18 cellular contexts compared by ENCODE assay signal in the genomic region with DNA sequence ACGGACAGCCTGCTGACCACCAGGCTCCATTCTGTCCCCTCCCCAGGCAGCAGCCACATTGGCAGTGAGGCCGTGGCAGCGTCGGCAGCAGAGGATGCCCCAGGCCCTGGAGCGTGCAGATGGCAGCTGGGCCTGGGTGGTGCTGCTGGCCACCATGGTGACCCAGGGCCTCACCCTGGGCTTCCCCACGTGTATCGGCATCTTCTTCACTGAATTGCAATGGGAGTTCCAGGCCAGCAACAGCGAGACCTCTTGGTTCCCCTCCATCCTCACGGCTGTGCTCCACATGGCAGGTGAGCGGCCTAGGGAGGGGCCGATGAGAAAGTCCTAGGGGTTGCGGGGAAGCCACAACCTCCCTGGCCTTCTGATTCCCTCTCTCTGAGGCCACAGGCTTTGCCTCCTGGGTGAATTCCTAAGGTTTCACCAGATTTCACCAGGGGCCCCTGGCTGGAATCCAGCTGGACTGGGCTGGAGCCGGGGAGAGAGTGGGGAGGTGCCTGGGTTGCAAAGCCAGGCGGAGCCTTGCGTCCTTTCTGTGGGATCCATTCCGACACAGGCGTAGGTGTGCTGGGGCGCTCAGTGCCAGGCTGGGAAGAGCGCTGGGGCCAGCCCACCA. TPM values are rescaled to one million over a fixed set of nuclear protein-coding genes. Genes with fewer than 3 reads are reported as not detected.
DNase-seq lines count a peak whose midpoint lies in the region; TF ChIP-seq lines count a peak whose summit lies in the region.
"Had no signal": no experiment of that assay in that cellular context is flagged by ENCODE, and none has a peak within 500 bp of the region (broad histone marks: within the 10 kb centered on the region; RNA-seq: fewer than 3 reads in every experiment).

No MANE protein-coding gene starts in this region.

- no peak overlapping the region for H3K4me3 Mint-ChIP-seq in dendritic cell treated with granulocyte-macrophage colony-stimulating factor and Interleukin-4, amounts not matched to agents 40 ng/mL and 50 ng/mL, for 4 days
- no peak overlapping the region for H3K4me3 Mint-ChIP-seq in type B pancreatic cell
- no peak overlapping the region for H3K4me3 Mint-ChIP-seq in activated T-cell treated with anti-CD3 and anti-CD28 coated beads, Interleukin-2, amount 50 U/mL, for 24 hours
- H3K4me3 Mint-ChIP-seq: activated naive CD8-positive, alpha-beta T cell treated with anti-CD3 and anti-CD28 coated beads, Interleukin-2, amount 50 U/mL, for 24 hours had no signal

- no peak for TF ChIP-seq CTCF in type B pancreatic cell (conservative IDR thresholded peaks at IDR 0.05)

- H3K4me1 ChIP-seq in mucosa of stomach (ENCODE audit: control insufficient read depth, insufficient read depth, low read length), result peaks cover 82% of the 10 kb centered on the region

- DNase-seq in type B pancreatic cell (ENCODE audit: extremely low spot score, unreplicated experiment), result no peak
- DNase-seq in activated T-cell treated with anti-CD3 and anti-CD28 coated beads, Interleukin-2, amount 50 U/mL, for 1 hour, result no peak
- no peak for DNase-seq in hepatic stellate cell (ENCODE audit: low spot score)
- DNase-seq in activated T-cell treated with anti-CD3 and anti-CD28 coated beads, Interleukin-2, amount 50 U/mL, for 24 hours, result no peak
- DNase-seq: activated CD4-positive, CD25-positive, alpha-beta regulatory T cell; activated naive CD8-positive, alpha-beta T cell treated with anti-CD3 and anti-CD28 coated beads, Interleukin-2, amount 50 U/mL, for 24 hours; erythroblast; KBM-7; NCI-H2029 treated with DMSO at 0.1 percent for 48 hours; NCI-H524 treated with DMSO at 0.1 percent for 48 hours; stimulated activated CD4-positive, alpha-beta T cell treated with anti-CD3 and anti-CD28 coated beads, Interleukin-12 subunit alpha, Interleukin-12 subunit beta, amount 100 ng/mL, for 4 hours; T-helper 9 cell had no signal

- H3K36me3 ChIP-seq in mucosa of stomach (ENCODE audit: control insufficient read depth, insufficient read depth, low read length), result no peaks in the 10 kb centered on the region
- H3K36me3 ChIP-seq: SJSA1 had no signal

- peaks cover 40% of the 10 kb centered on the region for H3K36me3 Mint-ChIP-seq in dendritic cell treated with granulocyte-macrophage colony-stimulating factor and Interleukin-4, amounts not matched to agents 40 ng/mL and 50 ng/mL, for 4 days (ENCODE audit: low read depth)
- H3K36me3 Mint-ChIP-seq in type B pancreatic cell, result peaks cover 5% of the 10 kb centered on the region
- H3K36me3 Mint-ChIP-seq in activated T-cell treated with anti-CD3 and anti-CD28 coated beads, Interleukin-2, amount 50 U/mL, for 24 hours (ENCODE audit: low read depth), result no peaks in the 10 kb centered on the region

- H3K9ac ChIP-seq in mucosa of stomach (ENCODE audit: low read length), result peak overlapping the region; percentile 38

- peak overlapping the region; percentile 61 for H3K27ac Mint-ChIP-seq in dendritic cell treated with granulocyte-macrophage colony-stimulating factor and Interleukin-4, amounts not matched to agents 40 ng/mL and 50 ng/mL, for 4 days
- peak overlapping the region; percentile 87 for H3K27ac Mint-ChIP-seq in type B pancreatic cell
- H3K27ac Mint-ChIP-seq in activated T-cell treated with anti-CD3 and anti-CD28 coated beads, Interleukin-2, amount 50 U/mL, for 24 hours, result no peak overlapping the region
- H3K27ac Mint-ChIP-seq: activated naive CD8-positive, alpha-beta T cell treated with anti-CD3 and anti-CD28 coated beads, Interleukin-2, amount 50 U/mL, for 24 hours had no signal

- no peak overlapping the region for H3K4me3 ChIP-seq in mucosa of stomach (ENCODE audit: low read length)
- H3K4me3 ChIP-seq: SJSA1 had no signal

- H3K4me1 Mint-ChIP-seq in dendritic cell treated with granulocyte-macrophage colony-stimulating factor and Interleukin-4, amounts not matched to agents 40 ng/mL and 50 ng/mL, for 4 days (ENCODE audit: low read depth), result peaks cover 78% of the 10 kb centered on the region
- H3K4me1 Mint-ChIP-seq in type B pancreatic cell (ENCODE audit: unreplicated experiment), result peaks cover 33% of the 10 kb centered on the region
- peaks cover 30% of the 10 kb centered on the region for H3K4me1 Mint-ChIP-seq in activated T-cell treated with anti-CD3 and anti-CD28 coated beads, Interleukin-2, amount 50 U/mL, for 24 hours (ENCODE audit: low read depth)

- TF ChIP-seq EP300 in Ishikawa (IDR thresholded peaks at IDR 0.05; ENCODE audit: borderline replicate concordance), result no peak

- no peaks in the 10 kb centered on the region for H3K27me3 ChIP-seq in mucosa of stomach (ENCODE audit: control insufficient read depth, insufficient read depth, low read length)
- H3K27me3 ChIP-seq: SJSA1 had no signal

- TF ChIP-seq RAD21 in Ishikawa (IDR thresholded peaks at IDR 0.05; ENCODE audit: low read depth), result no peak

- no peaks in the 10 kb centered on the region for H3K9me3 ChIP-seq in mucosa of stomach (ENCODE audit: control insufficient read depth, low read length)
- H3K9me3 ChIP-seq: SJSA1 had no signal

- intact Hi-C loops in dendritic cell treated with granulocyte-macrophage colony-stimulating factor and Interleukin-4, amounts not matched to agents 40 ng/mL and 50 ng/mL, for 4 days (cut with micrococcal nuclease), result no loop called here

- no peaks in the 10 kb centered on the region for H3K9me3 Mint-ChIP-seq in dendritic cell treated with granulocyte-macrophage colony-stimulating factor and Interleukin-4, amounts not matched to agents 40 ng/mL and 50 ng/mL, for 4 days
- no peaks in the 10 kb centered on the region for H3K9me3 Mint-ChIP-seq in type B pancreatic cell
- H3K9me3 Mint-ChIP-seq in activated T-cell treated with anti-CD3 and anti-CD28 coated beads, Interleukin-2, amount 50 U/mL, for 24 hours, result no peaks in the 10 kb centered on the region
- H3K9me3 Mint-ChIP-seq: activated naive CD8-positive, alpha-beta T cell treated with anti-CD3 and anti-CD28 coated beads, Interleukin-2, amount 50 U/mL, for 24 hours; neural crest cell had no signal

- H3K27me3 Mint-ChIP-seq in dendritic cell treated with granulocyte-macrophage colony-stimulating factor and Interleukin-4, amounts not matched to agents 40 ng/mL and 50 ng/mL, for 4 days, result no peaks in the 10 kb centered on the region
- no peaks in the 10 kb centered on the region for H3K27me3 Mint-ChIP-seq in type B pancreatic cell
- H3K27me3 Mint-ChIP-seq in activated T-cell treated with anti-CD3 and anti-CD28 coated beads, Interleukin-2, amount 50 U/mL, for 24 hours, result no peaks in the 10 kb centered on the region
- H3K27me3 Mint-ChIP-seq: activated naive CD8-positive, alpha-beta T cell treated with anti-CD3 and anti-CD28 coated beads, Interleukin-2, amount 50 U/mL, for 24 hours had no signal

TF ChIP-seq in Ishikawa, 13 proteins besides CTCF, POLR2A, EP300 and RAD21 (continues in another document):
- TF ChIP-seq NFIC (IDR thresholded peaks at IDR 0.05) (peak; percentile 61; the same call in 1 of the 2 replicates), ZBTB7A (IDR thresholded peaks at IDR 0.05; ENCODE audit: low read depth) (no peak), TCF12 (IDR thresholded peaks at IDR 0.05; ENCODE audit: low read depth) (0 out of 2 replicates have a peak, but pooled peaks have one; percentile 10), TEAD4 (IDR thresholded peaks at IDR 0.05) (no peak), FOXM1 (IDR thresholded peaks at IDR 0.05; ENCODE audit: borderline replicate concordance, low read depth) (no peak), CREB1 (IDR thresholded peaks at IDR 0.05; ENCODE audit: low read depth) (no peak), EGR1 (IDR thresholded peaks at IDR 0.05) (no peak), YY1 (IDR thresholded peaks at IDR 0.05; ENCODE audit: low read depth) (no peak), TAF1 (IDR thresholded peaks at IDR 0.05; ENCODE audit: low read depth) (no peak), CEBPB (IDR thresholded peaks at IDR 0.05) (0 out of 2 replicates have a peak, but pooled peaks have one; percentile 12)
- TF ChIP-seq, protein P1, sequence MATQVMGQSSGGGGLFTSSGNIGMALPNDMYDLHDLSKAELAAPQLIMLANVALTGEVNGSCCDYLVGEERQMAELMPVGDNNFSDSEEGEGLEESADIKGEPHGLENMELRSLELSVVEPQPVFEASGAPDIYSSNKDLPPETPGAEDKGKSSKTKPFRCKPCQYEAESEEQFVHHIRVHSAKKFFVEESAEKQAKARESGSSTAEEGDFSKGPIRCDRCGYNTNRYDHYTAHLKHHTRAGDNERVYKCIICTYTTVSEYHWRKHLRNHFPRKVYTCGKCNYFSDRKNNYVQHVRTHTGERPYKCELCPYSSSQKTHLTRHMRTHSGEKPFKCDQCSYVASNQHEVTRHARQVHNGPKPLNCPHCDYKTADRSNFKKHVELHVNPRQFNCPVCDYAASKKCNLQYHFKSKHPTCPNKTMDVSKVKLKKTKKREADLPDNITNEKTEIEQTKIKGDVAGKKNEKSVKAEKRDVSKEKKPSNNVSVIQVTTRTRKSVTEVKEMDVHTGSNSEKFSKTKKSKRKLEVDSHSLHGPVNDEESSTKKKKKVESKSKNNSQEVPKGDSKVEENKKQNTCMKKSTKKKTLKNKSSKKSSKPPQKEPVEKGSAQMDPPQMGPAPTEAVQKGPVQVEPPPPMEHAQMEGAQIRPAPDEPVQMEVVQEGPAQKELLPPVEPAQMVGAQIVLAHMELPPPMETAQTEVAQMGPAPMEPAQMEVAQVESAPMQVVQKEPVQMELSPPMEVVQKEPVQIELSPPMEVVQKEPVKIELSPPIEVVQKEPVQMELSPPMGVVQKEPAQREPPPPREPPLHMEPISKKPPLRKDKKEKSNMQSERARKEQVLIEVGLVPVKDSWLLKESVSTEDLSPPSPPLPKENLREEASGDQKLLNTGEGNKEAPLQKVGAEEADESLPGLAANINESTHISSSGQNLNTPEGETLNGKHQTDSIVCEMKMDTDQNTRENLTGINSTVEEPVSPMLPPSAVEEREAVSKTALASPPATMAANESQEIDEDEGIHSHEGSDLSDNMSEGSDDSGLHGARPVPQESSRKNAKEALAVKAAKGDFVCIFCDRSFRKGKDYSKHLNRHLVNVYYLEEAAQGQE (IDR thresholded peaks at IDR 0.05; ENCODE audit: low read depth), result no peak
- TF ChIP-seq, protein P2, sequence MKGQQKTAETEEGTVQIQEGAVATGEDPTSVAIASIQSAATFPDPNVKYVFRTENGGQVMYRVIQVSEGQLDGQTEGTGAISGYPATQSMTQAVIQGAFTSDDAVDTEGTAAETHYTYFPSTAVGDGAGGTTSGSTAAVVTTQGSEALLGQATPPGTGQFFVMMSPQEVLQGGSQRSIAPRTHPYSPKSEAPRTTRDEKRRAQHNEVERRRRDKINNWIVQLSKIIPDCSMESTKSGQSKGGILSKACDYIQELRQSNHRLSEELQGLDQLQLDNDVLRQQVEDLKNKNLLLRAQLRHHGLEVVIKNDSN (IDR thresholded peaks at IDR 0.05), result no peak

RNA-seq across cellular contexts. Expression of a gene that starts 5.9 kb away (rescaled TPM):
- 16.4 and 42.0 TPM in 2 replicates for total RNA-seq in type B pancreatic cell (ENCODE audit: low replicate concordance)
- total RNA-seq: H4 had no signal

RNA-seq across cellular contexts. Expression of a gene that starts 16.1 kb away (rescaled TPM):
- 14.0 and 19.7 TPM in 2 replicates for total RNA-seq in type B pancreatic cell (ENCODE audit: low replicate concordance)

RNA-seq across cellular contexts. Expression of a gene that starts 37.9 kb away (rescaled TPM):
- total RNA-seq in type B pancreatic cell (ENCODE audit: low replicate concordance), result 33.6 and 40.7 TPM in 2 replicates

RNA-seq across cellular contexts. Expression of a gene that starts 46.6 kb away (rescaled TPM):
- 22.3 and 26.1 TPM in 2 replicates for total RNA-seq in type B pancreatic cell (ENCODE audit: low replicate concordance)

RNA-seq across cellular contexts. Expression of a gene that starts 46.9 kb away (rescaled TPM):
- 239 and 287 TPM in 2 replicates for total RNA-seq in type B pancreatic cell (ENCODE audit: low replicate concordance)
